9 cellular contexts compared by ENCODE assay signal in the genomic region with DNA sequence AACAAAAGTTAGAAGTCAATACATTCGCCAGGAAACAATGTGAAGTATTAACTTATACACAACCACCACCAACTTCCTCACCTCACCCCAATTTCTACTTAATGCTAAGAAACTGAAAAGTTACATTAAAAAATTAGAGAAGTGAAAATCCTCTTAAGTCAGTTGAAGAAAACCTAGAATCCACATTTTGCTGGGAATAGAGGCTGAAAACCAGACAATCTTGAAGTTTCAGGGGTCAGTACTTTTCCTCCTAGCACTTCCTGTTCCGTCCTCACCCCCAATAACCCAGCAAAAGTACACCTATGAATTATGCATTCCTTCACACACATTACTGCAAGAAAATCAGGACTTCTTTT. TPM values are rescaled to one million over a fixed set of nuclear protein-coding genes. Genes with fewer than 3 reads are reported as not detected.
A peak's percentile ranks its signal among the peaks of the same experiment; 100 is the strongest.
DNase-seq lines count a peak whose midpoint lies in the region; ATAC-seq and TF ChIP-seq lines count a peak whose summit lies in the region.
"Had no signal": no experiment of that assay in that cellular context is flagged by ENCODE, and none has a peak within 500 bp of the region (broad histone marks: within the 10 kb centered on the region; RNA-seq: fewer than 3 reads in every experiment).

No MANE protein-coding gene starts in this region.

- intact Hi-C loops in right cardiac atrium (cut with DNase I) (no loop called here), Right ventricle myocardium superior (cut with DNase I) (no loop called here), upper lobe of right lung (cut with DNase I) (loop anchor here (10.0 kb wide), 1 partner anchor 61 kb away; no protein-coding TSS in a partner anchor), ovary (cut with DNase I) (no loop called here)
- intact Hi-C loops in activated T-helper 2 cell treated with anti-CD3 and anti-CD28 coated beads, Interferon-gamma antibody, Interleukin-2, Interleukin-4, amounts not matched to agents 10 μg/mL and 5 μg/mL and 100 μg/mL, durations not matched to agents 14 hours and 24 hours and 36 hours (cut with micrococcal nuclease), result no loop called here

- H2AFZ ChIP-seq in smooth muscle cell (ENCODE audit: low read depth), result no peak overlapping the region

- no peaks in the 10 kb centered on the region for H3K9me3 ChIP-seq in right cardiac atrium (ENCODE audit: control insufficient read depth, low read length)
- H3K9me3 ChIP-seq in upper lobe of right lung, result no peaks in the 10 kb centered on the region
- no peaks in the 10 kb centered on the region for H3K9me3 ChIP-seq in ovary
- H3K9me3 ChIP-seq in smooth muscle cell (replicated peaks; ENCODE audit: low read depth), result no peaks in the 10 kb centered on the region

- peaks cover 98% of the 10 kb centered on the region for H3K79me2 ChIP-seq in smooth muscle cell (ENCODE audit: low read depth)

- 68% methylated on average over 2 of the region's 2 CpGs for WGBS in right cardiac atrium
- WGBS in ovary, 3 donors, result 64 to 72% (median 65%) methylated on average over 2 of the region's 2 CpGs
- WGBS in smooth muscle cell (ENCODE audit: low lambda C conversion rate), result 95% methylated on average over 2 of the region's 2 CpGs

- no peaks in the 10 kb centered on the region for H3K27me3 ChIP-seq in right cardiac atrium (ENCODE audit: control insufficient read depth, insufficient read depth)
- H3K27me3 ChIP-seq in upper lobe of right lung, result no peaks in the 10 kb centered on the region
- H3K27me3 ChIP-seq in ovary, result no peaks in the 10 kb centered on the region
- H3K27me3 ChIP-seq in smooth muscle cell (ENCODE audit: low read depth), result no peaks in the 10 kb centered on the region

- no peaks in the 10 kb centered on the region for H3K4me1 ChIP-seq in right cardiac atrium (ENCODE audit: control insufficient read depth, insufficient read depth, low read length)
- H3K4me1 ChIP-seq in upper lobe of right lung, result peaks cover 20% of the 10 kb centered on the region
- H3K4me1 ChIP-seq in ovary (ENCODE audit: insufficient read depth), result peaks cover 3% of the 10 kb centered on the region
- H3K4me1 ChIP-seq in smooth muscle cell (ENCODE audit: low read depth), result peaks cover 21% of the 10 kb centered on the region

- no peak for TF ChIP-seq EP300 in ovary (IDR thresholded peaks at IDR 0.05)

- peaks cover 20% of the 10 kb centered on the region for H3K36me3 Mint-ChIP-seq in activated T-helper 2 cell treated with anti-CD3 and anti-CD28 coated beads, Interferon-gamma antibody, Interleukin-2, Interleukin-4, amounts not matched to agents 10 μg/mL and 5 μg/mL and 100 μg/mL, durations not matched to agents 14 hours and 24 hours and 36 hours (ENCODE audit: low read depth)

- TF ChIP-seq POLR2A in ovary (IDR thresholded peaks at IDR 0.05), result no peak

- H3K36me3 ChIP-seq in upper lobe of right lung (no peaks in the 10 kb centered on the region), ovary (no peaks in the 10 kb centered on the region), smooth muscle cell (ENCODE audit: low read depth) (no peaks in the 10 kb centered on the region)

- H3K4me1 Mint-ChIP-seq in activated T-helper 2 cell treated with anti-CD3 and anti-CD28 coated beads, Interferon-gamma antibody, Interleukin-2, Interleukin-4, amounts not matched to agents 10 μg/mL and 5 μg/mL and 100 μg/mL, durations not matched to agents 14 hours and 24 hours and 36 hours (ENCODE audit: low read depth), result peaks cover 60% of the 10 kb centered on the region

- DNase-seq in right cardiac atrium, result no peak
- DNase-seq in Right ventricle myocardium superior, result no peak
- DNase-seq in activated T-helper 2 cell treated with anti-CD3 and anti-CD28 coated beads, Interferon-gamma antibody, Interleukin-2, Interleukin-4, amounts not matched to agents 10 μg/mL and 5 μg/mL and 100 μg/mL, durations not matched to agents 14 hours and 24 hours and 36 hours (ENCODE audit: low spot score), result no peak
- no peak for DNase-seq in upper lobe of right lung
- no peak for DNase-seq in ovary
- no peak for DNase-seq in smooth muscle cell (lab: John Stamatoyannopoulos, UW; ENCODE audit: unreplicated experiment)
- DNase-seq: caudate nucleus had no signal

- H3K27me3 Mint-ChIP-seq in activated T-helper 2 cell treated with anti-CD3 and anti-CD28 coated beads, Interferon-gamma antibody, Interleukin-2, Interleukin-4, amounts not matched to agents 10 μg/mL and 5 μg/mL and 100 μg/mL, durations not matched to agents 14 hours and 24 hours and 36 hours (ENCODE audit: low read depth), result no peaks in the 10 kb centered on the region

- TF ChIP-seq CTCF in upper lobe of right lung (IDR thresholded peaks at IDR 0.05), result no peak
- no peak for TF ChIP-seq CTCF in ovary (IDR thresholded peaks at IDR 0.05)
- TF ChIP-seq CTCF in smooth muscle cell (IDR thresholded peaks at IDR 0.05; ENCODE audit: borderline replicate concordance, insufficient read depth, poor library complexity, severe bottlenecking), result no peak

- H3K9ac ChIP-seq in smooth muscle cell (ENCODE audit: low read depth), result no peak overlapping the region

- H4K20me1 ChIP-seq in smooth muscle cell (ENCODE audit: low read depth), result peaks cover 100% of the 10 kb centered on the region

- H3K4me3 Mint-ChIP-seq in activated T-helper 2 cell treated with anti-CD3 and anti-CD28 coated beads, Interferon-gamma antibody, Interleukin-2, Interleukin-4, amounts not matched to agents 10 μg/mL and 5 μg/mL and 100 μg/mL, durations not matched to agents 14 hours and 24 hours and 36 hours (ENCODE audit: low read depth), result peak overlapping the region; percentile 45

- H3K4me3 ChIP-seq in right cardiac atrium (ENCODE audit: low read length), result peak overlapping the region; percentile 10
- peak overlapping the region; percentile 7 for H3K4me3 ChIP-seq in upper lobe of right lung
- no peak overlapping the region for H3K4me3 ChIP-seq in ovary
- H3K4me3 ChIP-seq in smooth muscle cell, result no peak overlapping the region

- H3K9me3 Mint-ChIP-seq in activated T-helper 2 cell treated with anti-CD3 and anti-CD28 coated beads, Interferon-gamma antibody, Interleukin-2, Interleukin-4, amounts not matched to agents 10 μg/mL and 5 μg/mL and 100 μg/mL, durations not matched to agents 14 hours and 24 hours and 36 hours, result no peaks in the 10 kb centered on the region

- no peaks in the 10 kb centered on the region for H3F3A ChIP-seq in smooth muscle cell (ENCODE audit: low read depth)

- peak overlapping the region; percentile 42 for H3K27ac Mint-ChIP-seq in activated T-helper 2 cell treated with anti-CD3 and anti-CD28 coated beads, Interferon-gamma antibody, Interleukin-2, Interleukin-4, amounts not matched to agents 10 μg/mL and 5 μg/mL and 100 μg/mL, durations not matched to agents 14 hours and 24 hours and 36 hours

- no peak for ATAC-seq in right cardiac atrium
- ATAC-seq in Right ventricle myocardium superior (ENCODE audit: poor library complexity), result no peak
- ATAC-seq in HG02973 (IDR thresholded peaks at IDR 0.05; ENCODE audit: unreplicated experiment), result peak; percentile 33
- no peak for ATAC-seq in upper lobe of right lung
- no peak for ATAC-seq in HG02571 (IDR thresholded peaks at IDR 0.05; ENCODE audit: unreplicated experiment)

- no peak overlapping the region for H3K27ac ChIP-seq in right cardiac atrium (ENCODE audit: low read length)
- peak overlapping the region; percentile 14 for H3K27ac ChIP-seq in upper lobe of right lung
- no peak overlapping the region for H3K27ac ChIP-seq in ovary
- no peak overlapping the region for H3K27ac ChIP-seq in smooth muscle cell (ENCODE audit: low read depth)

- H3K4me2 ChIP-seq in smooth muscle cell, result no peak overlapping the region

RNA-seq across cellular contexts. Expression of gene YES1, which starts 6.3 kb away (rescaled TPM):
- total RNA-seq in right cardiac atrium (10 to 100 TPM; 22.4 to 25.9 (median 25.1) TPM), Right ventricle myocardium superior (21.8 TPM), upper lobe of right lung (56.0 TPM), ovary (10 to 100 TPM; 30.7 to 95.1 (median 35.1) TPM), smooth muscle cell (120 and 179 TPM in 2 replicates)
- polyA plus RNA-seq in right cardiac atrium (9.2 TPM), ovary (10 to 100 TPM; 14.3 to 18.2 TPM), smooth muscle cell (19.5 and 22.6 TPM in 2 replicates)
- 18.4 and 18.5 TPM in 2 replicates for total RNA-seq in activated T-helper 2 cell treated with anti-CD3 and anti-CD28 coated beads, Interferon-gamma antibody, Interleukin-2, Interleukin-4, amounts not matched to agents 10 μg/mL and 5 μg/mL and 100 μg/mL, durations not matched to agents 14 hours and 24 hours and 36 hours

Comparison
In these comparisons a context has a peak if more than half of its experiments do, and no peak if none do; other contexts are left out.
1. H3K4me3 ChIP-seq: peak in right cardiac atrium (single experiment) and upper lobe of right lung (single experiment); none in ovary (single experiment) and smooth muscle cell (single experiment).